Comparison of ENCODE assay signal across 1 cellular context in the genomic region with DNA sequence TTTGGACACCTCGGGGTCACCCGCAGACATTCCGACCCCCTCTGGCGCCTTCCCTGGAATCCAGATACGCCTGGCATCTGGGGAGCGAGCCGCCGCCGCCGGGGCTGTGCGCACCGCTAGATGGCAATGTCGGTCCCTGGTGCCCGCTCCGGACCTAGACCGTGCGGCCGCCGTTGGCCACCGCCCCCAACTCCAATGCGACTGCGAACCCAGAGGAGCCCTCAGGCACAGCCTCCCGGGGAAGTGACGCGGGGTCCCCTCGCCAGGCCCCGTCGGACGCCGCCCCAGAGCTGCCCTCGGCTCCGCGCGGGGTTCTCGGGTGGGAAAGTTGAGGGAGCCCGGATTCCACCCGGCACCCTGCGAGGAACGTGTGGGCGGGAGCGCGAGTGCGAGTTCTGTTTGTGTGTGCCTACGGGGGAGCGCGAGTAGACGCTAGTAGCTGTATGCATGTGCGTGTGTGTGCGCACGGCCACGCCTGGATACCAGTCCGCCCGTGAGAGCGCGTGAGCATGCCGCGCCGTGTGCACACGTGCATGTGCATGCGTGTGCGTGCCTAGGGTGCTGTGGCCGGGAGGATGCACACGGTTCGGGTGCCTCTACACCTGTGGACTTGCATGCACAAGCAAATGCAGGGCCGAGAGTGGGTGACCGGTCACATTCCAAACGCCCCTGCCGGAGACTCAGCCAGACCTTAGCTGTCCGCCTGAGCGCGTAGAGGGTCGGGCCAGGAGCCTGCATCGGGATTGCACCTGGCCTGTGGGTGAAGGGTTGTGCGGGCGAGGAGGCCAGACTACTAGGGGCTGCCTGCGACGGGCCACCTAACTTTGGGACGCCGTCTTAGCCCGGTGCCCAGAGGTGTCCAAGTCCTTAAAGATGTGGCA.
TF ChIP-seq lines count a peak whose summit lies in the region.

No MANE protein-coding gene starts in this region.

TF ChIP-seq in HepG2, 621 proteins besides CTCF, POLR2A, EP300 and RAD21 (continued from another document):
- TF ChIP-seq, protein P1, sequence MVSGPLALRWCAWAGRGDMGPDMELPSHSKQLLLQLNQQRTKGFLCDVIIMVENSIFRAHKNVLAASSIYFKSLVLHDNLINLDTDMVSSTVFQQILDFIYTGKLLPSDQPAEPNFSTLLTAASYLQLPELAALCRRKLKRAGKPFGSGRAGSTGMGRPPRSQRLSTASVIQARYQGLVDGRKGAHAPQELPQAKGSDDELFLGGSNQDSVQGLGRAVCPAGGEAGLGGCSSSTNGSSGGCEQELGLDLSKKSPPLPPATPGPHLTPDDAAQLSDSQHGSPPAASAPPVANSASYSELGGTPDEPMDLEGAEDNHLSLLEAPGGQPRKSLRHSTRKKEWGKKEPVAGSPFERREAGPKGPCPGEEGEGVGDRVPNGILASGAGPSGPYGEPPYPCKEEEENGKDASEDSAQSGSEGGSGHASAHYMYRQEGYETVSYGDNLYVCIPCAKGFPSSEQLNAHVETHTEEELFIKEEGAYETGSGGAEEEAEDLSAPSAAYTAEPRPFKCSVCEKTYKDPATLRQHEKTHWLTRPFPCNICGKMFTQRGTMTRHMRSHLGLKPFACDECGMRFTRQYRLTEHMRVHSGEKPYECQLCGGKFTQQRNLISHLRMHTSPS (CRISPR knock-in tag; IDR thresholded peaks at IDR 0.05; ENCODE audit: low read depth): peak; percentile 61; the same call in 1 of the 2 replicates
- no peak for TF ChIP-seq MIXL1 (CRISPR knock-in tag; IDR thresholded peaks at IDR 0.05)
- TF ChIP-seq, protein P2, sequence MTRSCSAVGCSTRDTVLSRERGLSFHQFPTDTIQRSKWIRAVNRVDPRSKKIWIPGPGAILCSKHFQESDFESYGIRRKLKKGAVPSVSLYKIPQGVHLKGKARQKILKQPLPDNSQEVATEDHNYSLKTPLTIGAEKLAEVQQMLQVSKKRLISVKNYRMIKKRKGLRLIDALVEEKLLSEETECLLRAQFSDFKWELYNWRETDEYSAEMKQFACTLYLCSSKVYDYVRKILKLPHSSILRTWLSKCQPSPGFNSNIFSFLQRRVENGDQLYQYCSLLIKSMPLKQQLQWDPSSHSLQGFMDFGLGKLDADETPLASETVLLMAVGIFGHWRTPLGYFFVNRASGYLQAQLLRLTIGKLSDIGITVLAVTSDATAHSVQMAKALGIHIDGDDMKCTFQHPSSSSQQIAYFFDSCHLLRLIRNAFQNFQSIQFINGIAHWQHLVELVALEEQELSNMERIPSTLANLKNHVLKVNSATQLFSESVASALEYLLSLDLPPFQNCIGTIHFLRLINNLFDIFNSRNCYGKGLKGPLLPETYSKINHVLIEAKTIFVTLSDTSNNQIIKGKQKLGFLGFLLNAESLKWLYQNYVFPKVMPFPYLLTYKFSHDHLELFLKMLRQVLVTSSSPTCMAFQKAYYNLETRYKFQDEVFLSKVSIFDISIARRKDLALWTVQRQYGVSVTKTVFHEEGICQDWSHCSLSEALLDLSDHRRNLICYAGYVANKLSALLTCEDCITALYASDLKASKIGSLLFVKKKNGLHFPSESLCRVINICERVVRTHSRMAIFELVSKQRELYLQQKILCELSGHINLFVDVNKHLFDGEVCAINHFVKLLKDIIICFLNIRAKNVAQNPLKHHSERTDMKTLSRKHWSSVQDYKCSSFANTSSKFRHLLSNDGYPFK (CRISPR knock-in tag; IDR thresholded peaks at IDR 0.05; ENCODE audit: borderline replicate concordance): peak; percentile 64
- no peak; the same call in 1 of the 2 replicates for TF ChIP-seq ZNF782 (CRISPR knock-in tag; IDR thresholded peaks at IDR 0.05; ENCODE audit: borderline replicate concordance)
- TF ChIP-seq, protein P3, sequence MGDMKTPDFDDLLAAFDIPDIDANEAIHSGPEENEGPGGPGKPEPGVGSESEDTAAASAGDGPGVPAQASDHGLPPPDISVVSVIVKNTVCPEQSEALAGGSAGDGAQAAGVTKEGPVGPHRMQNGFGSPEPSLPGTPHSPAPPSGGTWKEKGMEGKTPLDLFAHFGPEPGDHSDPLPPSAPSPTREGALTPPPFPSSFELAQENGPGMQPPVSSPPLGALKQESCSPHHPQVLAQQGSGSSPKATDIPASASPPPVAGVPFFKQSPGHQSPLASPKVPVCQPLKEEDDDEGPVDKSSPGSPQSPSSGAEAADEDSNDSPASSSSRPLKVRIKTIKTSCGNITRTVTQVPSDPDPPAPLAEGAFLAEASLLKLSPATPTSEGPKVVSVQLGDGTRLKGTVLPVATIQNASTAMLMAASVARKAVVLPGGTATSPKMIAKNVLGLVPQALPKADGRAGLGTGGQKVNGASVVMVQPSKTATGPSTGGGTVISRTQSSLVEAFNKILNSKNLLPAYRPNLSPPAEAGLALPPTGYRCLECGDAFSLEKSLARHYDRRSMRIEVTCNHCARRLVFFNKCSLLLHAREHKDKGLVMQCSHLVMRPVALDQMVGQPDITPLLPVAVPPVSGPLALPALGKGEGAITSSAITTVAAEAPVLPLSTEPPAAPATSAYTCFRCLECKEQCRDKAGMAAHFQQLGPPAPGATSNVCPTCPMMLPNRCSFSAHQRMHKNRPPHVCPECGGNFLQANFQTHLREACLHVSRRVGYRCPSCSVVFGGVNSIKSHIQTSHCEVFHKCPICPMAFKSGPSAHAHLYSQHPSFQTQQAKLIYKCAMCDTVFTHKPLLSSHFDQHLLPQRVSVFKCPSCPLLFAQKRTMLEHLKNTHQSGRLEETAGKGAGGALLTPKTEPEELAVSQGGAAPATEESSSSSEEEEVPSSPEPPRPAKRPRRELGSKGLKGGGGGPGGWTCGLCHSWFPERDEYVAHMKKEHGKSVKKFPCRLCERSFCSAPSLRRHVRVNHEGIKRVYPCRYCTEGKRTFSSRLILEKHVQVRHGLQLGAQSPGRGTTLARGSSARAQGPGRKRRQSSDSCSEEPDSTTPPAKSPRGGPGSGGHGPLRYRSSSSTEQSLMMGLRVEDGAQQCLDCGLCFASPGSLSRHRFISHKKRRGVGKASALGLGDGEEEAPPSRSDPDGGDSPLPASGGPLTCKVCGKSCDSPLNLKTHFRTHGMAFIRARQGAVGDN (CRISPR knock-in tag; IDR thresholded peaks at IDR 0.05): peak; percentile 86
- TF ChIP-seq FOXA1 (IDR thresholded peaks at IDR 0.05): no peak
- no peak for TF ChIP-seq FOXA1 (CRISPR knock-in tag; IDR thresholded peaks at IDR 0.05)
- no peak for TF ChIP-seq MAZ (IDR thresholded peaks at IDR 0.05; ENCODE audit: borderline replicate concordance, low read depth, low read length)
- TF ChIP-seq MAZ (CRISPR knock-in tag; IDR thresholded peaks at IDR 0.05; ENCODE audit: low read depth): peak; percentile 50; the same call in 1 of the 2 replicates
- TF ChIP-seq ZNF296 (CRISPR knock-in tag; conservative IDR thresholded peaks at IDR 0.05): peak; percentile 15; the same call in 1 of the 2 replicates
- no peak; the same call in 1 of the 2 replicates for TF ChIP-seq ELF1 (CRISPR knock-in tag; IDR thresholded peaks at IDR 0.05)
- peak; percentile 20 for TF ChIP-seq YY1 (IDR thresholded peaks at IDR 0.05; ENCODE audit: insufficient read depth, insufficient replicate concordance, low read depth, low read length)
- no peak for TF ChIP-seq ZNF7 (CRISPR knock-in tag; IDR thresholded peaks at IDR 0.05)
- TF ChIP-seq TMF1 (CRISPR knock-in tag; IDR thresholded peaks at IDR 0.05; ENCODE audit: low read depth): no peak
- no peak for TF ChIP-seq HMG20A (CRISPR knock-in tag; IDR thresholded peaks at IDR 0.05; ENCODE audit: borderline replicate concordance)
- TF ChIP-seq TEAD2 (CRISPR knock-in tag; IDR thresholded peaks at IDR 0.05): no peak
- TF ChIP-seq ZNF781 (CRISPR knock-in tag; IDR thresholded peaks at IDR 0.05; ENCODE audit: borderline replicate concordance, not compliant biosample characterization): no peak
- no peak for TF ChIP-seq STAT5B (CRISPR knock-in tag; IDR thresholded peaks at IDR 0.05)
- TF ChIP-seq ZKSCAN5 (CRISPR knock-in tag; IDR thresholded peaks at IDR 0.05): no peak
- no peak for TF ChIP-seq RAD51 (IDR thresholded peaks at IDR 0.05; ENCODE audit: borderline replicate concordance)
- TF ChIP-seq XRCC5 (optimal IDR thresholded peaks at IDR 0.05; ENCODE audit: low read length): peak; percentile 91
- TF ChIP-seq ZNF724P (CRISPR knock-in tag; IDR thresholded peaks at IDR 0.05; ENCODE audit: borderline replicate concordance): 0 out of 2 replicates have a peak, but pooled peaks have one; percentile 34
- no peak for TF ChIP-seq GTF2F1 (IDR thresholded peaks at IDR 0.05; ENCODE audit: low read length)
- TF ChIP-seq FOXO1 (CRISPR knock-in tag; IDR thresholded peaks at IDR 0.05): 0 out of 2 replicates have a peak, but pooled peaks have one; percentile 7
- peak; percentile 67; the same call in 1 of the 2 replicates for TF ChIP-seq ZMYM3 (CRISPR knock-in tag; IDR thresholded peaks at IDR 0.05)
TF ChIP-seq in HepG2: peak in this region for 135.
